In genomic region chr11:45021692-45022130, GRCh38 we compare ENCODE assay signal across 9 cellular contexts.
DNase-seq lines count a peak whose midpoint lies in the region; ATAC-seq and TF ChIP-seq lines count a peak whose summit lies in the region.
"Had no signal": no experiment of that assay in that cellular context is flagged by ENCODE, and none has a peak within 500 bp of the region (broad histone marks: within the 10 kb centered on the region; RNA-seq: fewer than 3 reads in every experiment).

No MANE protein-coding gene starts in this region.

- intact Hi-C loops in psoas muscle (cut with DNase I), result loop anchor here in 1 of 2 donors (5.0 kb wide), 1 partner anchor 69 kb away; the partner anchor contains the start of gene TP53I11

- H3K27me3 ChIP-seq in cardiac muscle cell, result no peaks in the 10 kb centered on the region
- no peaks in the 10 kb centered on the region for H3K27me3 ChIP-seq in psoas muscle (ENCODE audit: insufficient read depth in 3 of 3, low read length in 2 of 3)
- H3K27me3 ChIP-seq: neutrophil had no signal

- TF ChIP-seq CTCF in cardiac muscle cell (IDR thresholded peaks at IDR 0.05; ENCODE audit: low read depth, low read length), result no peak
- peak; percentile 3 for TF ChIP-seq CTCF in psoas muscle (IDR thresholded peaks at IDR 0.05)

- ATAC-seq in psoas muscle (peak; percentile 88 to 95 (median 92)), GM18867 (IDR thresholded peaks at IDR 0.05; ENCODE audit: unreplicated experiment) (no peak)

- peaks cover 20% of the 10 kb centered on the region for H3K4me1 ChIP-seq in cardiac muscle cell (ENCODE audit: low read depth)
- peaks cover 28% of the 10 kb centered on the region for H3K4me1 ChIP-seq in psoas muscle

- peak; percentile 44 for DNase-seq in GDM1 (lab: John Stamatoyannopoulos, UW)
- peak; percentile 75 for DNase-seq in NCI-H69 (lab: John Stamatoyannopoulos, UW)
- peak; percentile 25 to 81 for DNase-seq in cardiac muscle cell (ENCODE audit: low read depth in 1 of 2, low spot score in 1 of 2)
- peak; percentile 88 to 93 for DNase-seq in psoas muscle
- DNase-seq in stimulated activated naive CD4-positive, alpha-beta T cell treated with Interleukin-2 at 50 U/mL for 16 hours (lab: John Stamatoyannopoulos, UW), result no peak
- no peak for DNase-seq in OCI-M2 (lab: John Stamatoyannopoulos, UW; ENCODE audit: unreplicated experiment)
- DNase-seq in activated effector memory CD4-positive, alpha-beta T cell treated with Interleukin-2 at 50 U/mL for 16 hours, result no peak

- H3K36me3 ChIP-seq in cardiac muscle cell, result no peaks in the 10 kb centered on the region
- H3K36me3 ChIP-seq in psoas muscle (ENCODE audit: insufficient read depth in 1 of 2, low read depth in 1 of 2), result no peaks in the 10 kb centered on the region
- H3K36me3 ChIP-seq: neutrophil had no signal

- H3K9me3 ChIP-seq in cardiac muscle cell (ENCODE audit: low read depth), result no peaks in the 10 kb centered on the region
- H3K9me3 ChIP-seq in psoas muscle, result no peaks in the 10 kb centered on the region
- H3K9me3 ChIP-seq: neutrophil had no signal

- H3K27ac ChIP-seq in cardiac muscle cell, result no peak overlapping the region
- H3K27ac ChIP-seq in psoas muscle, result peak overlapping the region; percentile 76
- H3K27ac ChIP-seq: neutrophil had no signal

- WGBS in psoas muscle, 3 donors, result 3% methylated on average over 9 of the region's 9 CpGs

- no peak overlapping the region for H3K4me3 ChIP-seq in cardiac muscle cell
- H3K4me3 ChIP-seq in psoas muscle, result peak overlapping the region; percentile 15

Comparison
In these comparisons a context has a peak if more than half of its experiments do, and no peak if none do; other contexts are left out.
1. DNase-seq: peak in GDM1 (single experiment), NCI-H69 (single experiment), cardiac muscle cell (2 of 2) and psoas muscle (2 of 2); none in stimulated activated naive CD4-positive, alpha-beta T cell treated with Interleukin-2 at 50 U/mL for 16 hours (single experiment), OCI-M2 (single experiment) and activated effector memory CD4-positive, alpha-beta T cell treated with Interleukin-2 at 50 U/mL for 16 hours (single experiment).